8 cellular contexts compared by ENCODE assay signal in the genomic region with DNA sequence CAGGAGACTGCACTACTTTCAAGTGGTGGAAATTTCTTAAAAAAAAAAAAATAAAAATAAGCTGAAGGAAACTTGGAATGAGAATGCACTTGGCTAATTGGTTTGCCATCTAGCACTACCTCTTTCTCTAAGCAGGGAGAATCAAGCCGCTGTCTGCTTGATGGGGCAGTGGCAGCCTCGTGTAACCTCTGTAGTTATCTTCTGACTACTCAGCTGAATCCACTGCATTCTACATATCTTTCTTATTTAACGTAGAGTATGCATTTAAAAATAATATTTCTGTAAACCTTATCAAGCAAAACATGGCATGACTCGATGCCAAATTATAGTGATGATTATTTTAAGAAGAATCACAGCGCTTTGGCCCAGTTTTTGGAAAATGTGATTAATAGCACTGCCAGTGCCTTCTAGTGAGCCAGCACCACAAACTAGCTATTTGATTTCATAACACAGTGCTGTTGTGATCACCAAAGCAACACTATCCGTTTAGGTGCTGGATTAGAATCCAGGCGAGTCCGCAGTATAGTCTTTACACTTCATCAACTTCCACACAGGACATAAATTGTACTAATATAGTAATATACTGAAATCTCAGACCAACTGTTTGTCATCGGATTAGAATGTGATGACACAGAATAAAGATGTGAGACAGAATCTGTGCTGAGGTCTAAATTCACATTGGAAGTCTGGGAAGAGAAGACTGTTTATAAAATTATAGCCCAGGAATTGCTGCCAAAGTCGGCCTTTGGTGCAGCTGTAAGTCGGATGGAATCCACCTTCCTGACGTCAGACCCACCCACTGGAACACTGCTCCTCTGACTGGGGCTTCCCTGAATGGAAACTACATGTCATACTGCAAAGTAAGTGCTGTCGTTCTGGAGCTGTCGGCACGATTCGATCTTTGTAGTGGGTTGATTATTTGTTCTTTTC.
DNase-seq lines count a peak whose midpoint lies in the region; ATAC-seq and TF ChIP-seq lines count a peak whose summit lies in the region.

No MANE protein-coding gene starts in this region.

- intact Hi-C loops in PC-3 (cut with micrococcal nuclease), result loop anchor here (10.0 kb wide), 1 partner anchor 134 kb away; the partner anchor contains the start of gene ETAA1

- no peaks in the 10 kb centered on the region for H3K79me2 ChIP-seq in PC-3 (ENCODE audit: low read length)

- H3K4me1 ChIP-seq in PC-3 (ENCODE audit: insufficient read depth, low read length), result peaks cover 53% of the 10 kb centered on the region
- no peaks in the 10 kb centered on the region for H3K4me1 ChIP-seq in esophagus (ENCODE audit: control insufficient read depth in 2 of 2, insufficient read depth in 2 of 2, low read length in 1 of 2)
- no peaks in the 10 kb centered on the region for H3K4me1 ChIP-seq in mucosa of rectum (ENCODE audit: control insufficient read depth in 2 of 2, insufficient read depth in 2 of 2, low read length in 2 of 2)

- no TSS peak for BruUV-seq in PC-3 (replicated peaks; lab: Mats Ljungman, UMichigan)

- no peaks in the 10 kb centered on the region for H3K9me3 ChIP-seq in PC-3 (ENCODE audit: low read length)
- H3K9me3 ChIP-seq in esophagus (ENCODE audit: control insufficient read depth in 2 of 2, insufficient read depth in 1 of 2, low read depth in 1 of 2, low read length in 1 of 2), result no peaks in the 10 kb centered on the region
- H3K9me3 ChIP-seq in mucosa of rectum (ENCODE audit: control insufficient read depth in 2 of 2, low read length in 2 of 2), result no peaks in the 10 kb centered on the region

- WGBS in esophagus, 2 donors, result 60 to 64% methylated on average over 16 of the region's 16 CpGs

- peak overlapping the region; percentile 97 for H3K27ac ChIP-seq in PC-3 (ENCODE audit: low read length)
- H3K27ac ChIP-seq in esophagus (ENCODE audit: low read depth in 2 of 2, low read length in 1 of 2), result peak overlapping the region; percentile 59 to 64
- H3K27ac ChIP-seq in mucosa of rectum (ENCODE audit: low read depth in 2 of 2, low read length in 2 of 2), result peak overlapping the region; percentile 54 to 65

- H3F3A ChIP-seq in PC-3 (ENCODE audit: low read length, unreplicated experiment), result no peaks in the 10 kb centered on the region

- TF ChIP-seq CTCF in PC-3 (conservative IDR thresholded peaks at IDR 0.05; ENCODE audit: low read depth, low read length) (no peak), GM10266 (IDR thresholded peaks at IDR 0.05; ENCODE audit: control insufficient read depth, insufficient read depth, low read depth, missing control alignments) (no peak)

- H3K9ac ChIP-seq in PC-3 (ENCODE audit: low read length), result peak overlapping the region; percentile 89
- H3K9ac ChIP-seq in mucosa of rectum (ENCODE audit: low read depth in 1 of 2, low read length in 2 of 2), result no peak overlapping the region

- peak; percentile 98 for DNase-seq in ACHN
- DNase-seq in PC-3, result peak; percentile 88
- no peak for DNase-seq in GM10266 (ENCODE audit: extremely low spot score)
- DNase-seq in foreskin melanocyte, result no peak

- CTCF ChIA-PET in PC-3 (lab: Charles Lee), result no interaction called here

- peak; percentile 30 for ATAC-seq in PC-3
- no peak for ATAC-seq in GM18868 (IDR thresholded peaks at IDR 0.05; ENCODE audit: unreplicated experiment)
- no peak for ATAC-seq in HG03354 (IDR thresholded peaks at IDR 0.05; ENCODE audit: poor library complexity, severe bottlenecking, unreplicated experiment)

- H3K4me3 ChIP-seq in PC-3 (ENCODE audit: low read length) (0 out of 2 replicates have a peak overlapping the region, but pooled peaks have one; percentile 9), esophagus (ENCODE audit: low read depth in 1 of 2, low read length in 2 of 2) (no peak overlapping the region), mucosa of rectum (ENCODE audit: low read length in 2 of 2) (no peak overlapping the region)

- H3K36me3 ChIP-seq in PC-3 (ENCODE audit: low read depth, low read length), result no peaks in the 10 kb centered on the region
- no peaks in the 10 kb centered on the region for H3K36me3 ChIP-seq in esophagus (ENCODE audit: control insufficient read depth in 2 of 2, insufficient read depth in 2 of 2, low read length in 1 of 2)
- H3K36me3 ChIP-seq in mucosa of rectum (ENCODE audit: control insufficient read depth in 2 of 2, insufficient read depth in 2 of 2, low read length in 2 of 2), result no peaks in the 10 kb centered on the region

- no peaks in the 10 kb centered on the region for H4K20me1 ChIP-seq in PC-3 (ENCODE audit: low read length)

- H3K27me3 ChIP-seq in PC-3 (ENCODE audit: low read length), result no peaks in the 10 kb centered on the region
- H3K27me3 ChIP-seq in esophagus (ENCODE audit: control insufficient read depth in 1 of 2, insufficient read depth in 2 of 2, low read length in 2 of 2), result no peaks in the 10 kb centered on the region
- no peaks in the 10 kb centered on the region for H3K27me3 ChIP-seq in mucosa of rectum (ENCODE audit: control insufficient read depth in 2 of 2, insufficient read depth in 2 of 2, low read length in 2 of 2)

- POLR2A ChIA-PET in PC-3 (lab: Charles Lee; ENCODE audit: unreplicated experiment), result no interaction called here

- in situ Hi-C loops in ACHN (cut with HindIII; ENCODE audit: low pct_ligation_motif_present, low pct_unique_long_range_greater_than_20kb, low sequenced_read_pairs), result no loop called here

- peak overlapping the region; percentile 62 for H3K4me2 ChIP-seq in PC-3 (ENCODE audit: low read length)

- no peak overlapping the region for H2AFZ ChIP-seq in PC-3 (ENCODE audit: low read length)

- H3K9me2 ChIP-seq in PC-3 (replicated peaks; ENCODE audit: low read length), result no peaks in the 10 kb centered on the region

Comparison
In these comparisons a context has a peak if more than half of its experiments do, and no peak if none do; other contexts are left out.
1. DNase-seq: peak in ACHN (single experiment) and PC-3 (single experiment); none in GM10266 (single experiment) and foreskin melanocyte (single experiment).
2. Peak in every context shown above with its lines, with median percentiles within 50 percentile points of each other: H3K27ac ChIP-seq.